26 cellular contexts compared by ENCODE assay signal in genomic region chr16:73434621-73435020, GRCh38.
"Had no signal": no experiment of that assay in that cellular context is flagged by ENCODE, and none has a peak within 500 bp of the region (broad histone marks: within the 10 kb centered on the region; RNA-seq: fewer than 3 reads in every experiment).

No MANE protein-coding gene starts in this region.

- H3K9me3 Mint-ChIP-seq: naive thymus-derived CD8-positive, alpha-beta T cell; nephron progenitor cell had no signal

- H3K27ac Mint-ChIP-seq: effector memory CD8-positive, alpha-beta T cell; naive thymus-derived CD8-positive, alpha-beta T cell; nephron progenitor cell; stimulated activated naive CD8-positive, alpha-beta T cell treated with anti-CD3 and anti-CD28 coated beads, Interleukin-15, amount 100 ng/mL, for 72 hours had no signal

- H3K4me1 ChIP-seq: colonic mucosa, esophagus squamous epithelium, heart right ventricle, lower lobe of right lung, right lobe of liver, suprapubic skin, vagina had no signal

- H3K36me3 ChIP-seq: colonic mucosa, esophagus squamous epithelium, heart right ventricle, lower lobe of right lung, ovary, right lobe of liver, suprapubic skin, vagina had no signal

- H3K27ac ChIP-seq: colonic mucosa, esophagus squamous epithelium, heart right ventricle, lower lobe of right lung, ovary, right lobe of liver, suprapubic skin, vagina had no signal

- H3K4me3 Mint-ChIP-seq: effector memory CD8-positive, alpha-beta T cell; naive thymus-derived CD8-positive, alpha-beta T cell; nephron progenitor cell; stimulated activated naive CD8-positive, alpha-beta T cell treated with anti-CD3 and anti-CD28 coated beads, Interleukin-15, amount 100 ng/mL, for 72 hours had no signal

- H3K4me1 Mint-ChIP-seq: stimulated activated naive CD8-positive, alpha-beta T cell treated with anti-CD3 and anti-CD28 coated beads, Interleukin-15, amount 100 ng/mL, for 72 hours had no signal

- H3K27me3 Mint-ChIP-seq: effector memory CD8-positive, alpha-beta T cell; stimulated activated naive CD8-positive, alpha-beta T cell treated with anti-CD3 and anti-CD28 coated beads, Interleukin-15, amount 100 ng/mL, for 72 hours had no signal

- H3K4me3 ChIP-seq: colonic mucosa, esophagus squamous epithelium, heart right ventricle, lower lobe of right lung, ovary, right lobe of liver, suprapubic skin, vagina had no signal

- H3K27me3 ChIP-seq: colonic mucosa, esophagus squamous epithelium, heart right ventricle, ovary, right lobe of liver, suprapubic skin, vagina had no signal

- H3K9me3 ChIP-seq: colonic mucosa, esophagus squamous epithelium, heart right ventricle, lower lobe of right lung, ovary, right lobe of liver, suprapubic skin, vagina had no signal

- H3K36me3 Mint-ChIP-seq: naive thymus-derived CD8-positive, alpha-beta T cell had no signal

- DNase-seq: colonic mucosa; effector memory CD8-positive, alpha-beta T cell; erythroblast; esophagus squamous epithelium; foreskin melanocyte; glutamatergic neuron; heart right ventricle; hippocampal formation; kidney glomerular epithelial cell; left ventricle myocardium superior; lower lobe of right lung; naive thymus-derived CD8-positive, alpha-beta T cell; nephron progenitor cell; occipital lobe; ovary; posterior cingulate gyrus; right lobe of liver; small intestine; stimulated activated CD4-positive, alpha-beta T cell treated with anti-CD3 and anti-CD28 coated beads, Interleukin-15, amount 100 ng/mL, for 24 hours; stimulated activated CD4-positive, alpha-beta T cell treated with anti-CD3 and anti-CD28 coated beads, Interleukin-4, amount 100 ng/mL, for 1 hour; stimulated activated CD8-positive, alpha-beta memory T cell treated with anti-CD3 and anti-CD28 coated beads, Interleukin-4, amount 100 ng/mL, for 48 hours; stimulated activated naive CD4-positive, alpha-beta T cell; stimulated activated naive CD8-positive, alpha-beta T cell treated with anti-CD3 and anti-CD28 coated beads, Interleukin-15, amount 100 ng/mL, for 72 hours; trophoblast cell had no signal

- ATAC-seq: effector memory CD8-positive, alpha-beta T cell; heart right ventricle; left ventricle myocardium superior; lower lobe of right lung; naive thymus-derived CD8-positive, alpha-beta T cell; stimulated activated naive CD8-positive, alpha-beta T cell treated with anti-CD3 and anti-CD28 coated beads, Interleukin-15, amount 100 ng/mL, for 72 hours had no signal
